ENCODE assay signal across 13 cellular contexts in the genomic region with DNA sequence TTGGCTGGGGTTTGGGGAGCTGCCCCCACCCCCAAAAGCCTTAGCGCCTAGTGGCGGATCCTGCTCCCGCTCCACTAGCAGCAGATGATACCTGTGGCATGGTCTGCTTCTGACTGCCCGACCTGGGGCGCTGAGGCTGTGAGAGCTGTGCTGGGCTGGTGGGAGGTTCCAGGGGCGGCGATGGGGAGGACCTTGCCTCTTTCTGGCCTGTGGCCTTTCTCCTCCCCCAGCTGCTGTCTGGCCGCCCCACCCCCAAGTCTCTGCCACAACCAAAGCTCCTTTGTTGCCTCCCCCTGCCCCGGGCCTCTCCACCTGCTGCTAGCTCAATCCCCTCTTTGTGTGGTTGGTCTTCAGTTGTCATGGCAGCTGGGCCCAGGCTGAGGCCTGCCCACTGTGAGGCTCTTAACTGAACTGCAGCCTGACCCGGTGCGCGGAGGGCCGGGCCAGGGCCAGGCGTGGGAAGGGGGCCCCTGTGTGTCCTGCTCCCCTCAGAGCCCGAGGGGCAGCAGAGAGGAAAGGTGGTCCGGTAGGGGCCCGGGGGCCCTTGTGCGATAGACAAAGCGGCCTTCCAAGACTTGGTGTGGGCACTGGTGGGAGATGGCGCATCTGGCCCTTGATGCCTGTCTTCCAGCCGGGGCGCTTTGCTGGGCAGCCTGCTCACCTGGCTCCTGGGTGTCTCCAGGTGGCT. TPM values are rescaled to one million over a fixed set of nuclear protein-coding genes. Genes with fewer than 3 reads are reported as not detected.
DNase-seq lines count a peak whose midpoint lies in the region; FAIRE-seq and TF ChIP-seq lines count a peak whose summit lies in the region.
"Had no signal": no experiment of that assay in that cellular context is flagged by ENCODE, and none has a peak within 500 bp of the region (broad histone marks: within the 10 kb centered on the region; RNA-seq: fewer than 3 reads in every experiment).

No MANE protein-coding gene starts in this region.

- H3K9me3 ChIP-seq in kidney (ENCODE audit: control insufficient read depth in 1 of 2, low read length in 2 of 2) (no peaks in the 10 kb centered on the region), testis (no peaks in the 10 kb centered on the region), spleen (no peaks in the 10 kb centered on the region)
- H3K9me3 ChIP-seq in effector memory CD4-positive, alpha-beta T cell (ENCODE audit: control insufficient read depth, low read length) = no peaks in the 10 kb centered on the region
- H3K9me3 ChIP-seq: pancreas, upper lobe of left lung had no signal

- peak overlapping the region in 1 of 2 donors; percentile 24 for H3K9ac ChIP-seq in kidney (ENCODE audit: low read length in 2 of 2)

- DNase-seq in activated CD8-positive, alpha-beta memory T cell treated with anti-CD3 and anti-CD28 coated beads, Interleukin-2, amount 50 U/mL, for 4 hours = peak; percentile 9
- DNase-seq in activated CD8-positive, alpha-beta memory T cell treated with anti-CD3 and anti-CD28 coated beads for 24 hours = no peak
- DNase-seq in SK-N-DZ (ENCODE audit: low spot score) (peak; percentile 70), kidney (peak; percentile 65), testis (peak; percentile 56), CD1c-positive myeloid dendritic cell (ENCODE audit: extremely low spot score) (no peak), spleen (no peak)
- no peak for DNase-seq in effector memory CD4-positive, alpha-beta T cell
- DNase-seq: activated CD4-positive, alpha-beta T cell treated with anti-CD3 and anti-CD28 coated beads, Interleukin-2, amount 50 U/mL, for 48 hours; IMR-90 had no signal

- H3K36me3 ChIP-seq in kidney (ENCODE audit: control insufficient read depth in 1 of 2, insufficient read depth in 2 of 2, low read length in 2 of 2) = no peaks in the 10 kb centered on the region
- H3K36me3 ChIP-seq in testis (ENCODE audit: low read depth, missing control alignments) = no peaks in the 10 kb centered on the region
- peaks cover 0 to 10% (median 0%) of the 10 kb centered on the region in 6 donors for H3K36me3 ChIP-seq in spleen
- no peaks in the 10 kb centered on the region for H3K36me3 ChIP-seq in effector memory CD4-positive, alpha-beta T cell (ENCODE audit: control insufficient read depth, insufficient read depth, low read length)
- H3K36me3 ChIP-seq: pancreas, upper lobe of left lung had no signal

- FAIRE-seq in kidney (lab: Jason Lieb, UNC) = no peak
- FAIRE-seq: endothelial cell of umbilical vein, pancreas had no signal

- TF ChIP-seq CTCF in kidney (IDR thresholded peaks at IDR 0.05; ENCODE audit: borderline replicate concordance, extremely low read depth, insufficient read depth) (no peak), testis (IDR thresholded peaks at IDR 0.05) (no peak), spleen (IDR thresholded peaks at IDR 0.05 in 8 of 11, conservative IDR thresholded peaks at IDR 0.05 in 3 of 11) (no peak)

- intact Hi-C loops in kidney (cut with DNase I) (no loop called here), testis (cut with DNase I; ENCODE audit: low total_unique reads) (no loop called here), spleen (cut with DNase I; ENCODE audit: low total_unique reads) (no loop called here)

- TF ChIP-seq POLR2A in testis (IDR thresholded peaks at IDR 0.05) (no peak), spleen (IDR thresholded peaks at IDR 0.05) (no peak)

- H3K27ac ChIP-seq in kidney (ENCODE audit: low read depth in 2 of 2, low read length in 2 of 2) (no peak overlapping the region), testis (no peak overlapping the region), spleen (peak overlapping the region in 3 of 8 donors; percentile 24 to 54 (median 28))
- H3K27ac ChIP-seq in effector memory CD4-positive, alpha-beta T cell (ENCODE audit: insufficient read depth, low read length, poor library complexity, severe bottlenecking) = no peak overlapping the region
- H3K27ac ChIP-seq: pancreas had no signal

- WGBS in testis, 2 donors = 70 to 83% methylated on average over 19 to 22 of the region's 22 CpGs
- WGBS in spleen, 5 donors = 84 to 94% (median 87%) methylated on average over 17 to 22 of the region's 22 CpGs

- H3K27me3 ChIP-seq in testis (no peaks in the 10 kb centered on the region), spleen (replicated peaks in 1 of 7) (no peaks in the 10 kb centered on the region)
- H3K27me3 ChIP-seq in effector memory CD4-positive, alpha-beta T cell (replicated peaks; ENCODE audit: control insufficient read depth, insufficient read depth, low read length, poor library complexity, severe bottlenecking) = no peaks in the 10 kb centered on the region
- H3K27me3 ChIP-seq: pancreas, upper lobe of left lung had no signal

- no peak overlapping the region for H3K4me3 ChIP-seq in kidney (ENCODE audit: low read length in 2 of 2)
- H3K4me3 ChIP-seq in testis = no peak overlapping the region
- H3K4me3 ChIP-seq in spleen = no peak overlapping the region
- no peak overlapping the region for H3K4me3 ChIP-seq in effector memory CD4-positive, alpha-beta T cell (ENCODE audit: insufficient read depth, low read depth, low read length, poor library complexity, severe bottlenecking)
- H3K4me3 ChIP-seq: pancreas, upper lobe of left lung had no signal

- H3K4me1 ChIP-seq in kidney (ENCODE audit: control insufficient read depth in 1 of 2, insufficient read depth in 1 of 2, low read depth in 1 of 2, low read length in 2 of 2) = peaks cover 9 to 14% of the 10 kb centered on the region in 2 donors
- H3K4me1 ChIP-seq in testis = peaks cover 13% of the 10 kb centered on the region
- H3K4me1 ChIP-seq in spleen = peaks cover 6 to 61% (median 33%) of the 10 kb centered on the region in 6 donors
- H3K4me1 ChIP-seq in effector memory CD4-positive, alpha-beta T cell (ENCODE audit: control insufficient read depth, insufficient read depth, low read length, poor library complexity, severe bottlenecking) = peaks cover 3% of the 10 kb centered on the region

RNA-seq across cellular contexts. Expression of a gene that starts 4.7 kb away (rescaled TPM):
- polyA plus RNA-seq in SK-N-DZ (2014; cell fraction: cytosol; rRNA removed) = 16.4 and 25.1 TPM in 2 replicates
- 18.4 and 21.0 TPM in 2 replicates for polyA plus RNA-seq in SK-N-DZ (2014; cell fraction: nucleus; rRNA removed)
- total RNA-seq in kidney (3.7 TPM), testis (10 to 100 TPM; 11.0 to 14.1 TPM), spleen (1 to 10 TPM; 2.2 to 5.7 (median 4.5) TPM)
- polyA plus RNA-seq in kidney (ENCODE audit: insufficient read depth, low read depth, low replicate concordance) (5.2 TPM), testis (ENCODE audit: insufficient read depth, low read depth, low replicate concordance) (5.2 TPM), spleen (1 to 10 TPM; 2.0 to 2.9 (median 2.6) TPM)

RNA-seq across cellular contexts. Expression of a gene that starts 15.2 kb away (rescaled TPM):
- polyA plus RNA-seq in SK-N-DZ (2014; cell fraction: cytosol; rRNA removed) = 153 and 165 TPM in 2 replicates
- polyA plus RNA-seq in SK-N-DZ (2014; cell fraction: nucleus; rRNA removed) = 147 and 176 TPM in 2 replicates
- 95.8 TPM for total RNA-seq in kidney
- polyA plus RNA-seq in kidney (ENCODE audit: insufficient read depth, low read depth, low replicate concordance) = 53.7 TPM
- 10 to 100 TPM; 59.1 to 73.9 TPM for total RNA-seq in testis
- 45.4 TPM for polyA plus RNA-seq in testis (ENCODE audit: insufficient read depth, low read depth, low replicate concordance)
- 100 to 1,000 TPM in 6 of 7 donors, 10 to 100 TPM in 1; 99.3 to 126 (median 114) TPM for total RNA-seq in spleen
- 10 to 100 TPM; 47.9 to 75.7 (median 55.0) TPM for polyA plus RNA-seq in spleen

RNA-seq across cellular contexts. Expression of a gene that starts 42.4 kb away (rescaled TPM):
- polyA plus RNA-seq in SK-N-DZ (2014; cell fraction: cytosol; rRNA removed) = 46.2 and 52.4 TPM in 2 replicates
- polyA plus RNA-seq in SK-N-DZ (2014; cell fraction: nucleus; rRNA removed) = 69.4 and 86.4 TPM in 2 replicates
- 104 TPM for total RNA-seq in kidney
- polyA plus RNA-seq in kidney (ENCODE audit: insufficient read depth, low read depth, low replicate concordance) = 475 TPM
- total RNA-seq in testis = 10 to 100 TPM; 21.1 to 58.8 TPM
- 93.7 TPM for polyA plus RNA-seq in testis (ENCODE audit: insufficient read depth, low read depth, low replicate concordance)
- 100 to 1,000 TPM in 3 of 7 donors, 10 to 100 TPM in 4; 39.7 to 117 (median 83.6) TPM for total RNA-seq in spleen
- 100 to 1,000 TPM; 165 to 292 (median 176) TPM for polyA plus RNA-seq in spleen
- total RNA-seq: endothelial cell of umbilical vein, IMR-90 had no signal
- polyA plus RNA-seq: endothelial cell of umbilical vein had no signal

Comparison
In these comparisons a context has a peak if more than half of its experiments do, and no peak if none do; other contexts are left out.
1. DNase-seq: peak in activated CD8-positive, alpha-beta memory T cell treated with anti-CD3 and anti-CD28 coated beads, Interleukin-2, amount 50 U/mL, for 4 hours (single experiment), SK-N-DZ (single experiment), kidney (single experiment) and testis (single experiment); none in activated CD8-positive, alpha-beta memory T cell treated with anti-CD3 and anti-CD28 coated beads for 24 hours (single experiment), CD1c-positive myeloid dendritic cell (single experiment), spleen (single experiment) and effector memory CD4-positive, alpha-beta T cell (0 of 3).